Comparison of ENCODE assay signal across 8 cellular contexts in the genomic region with DNA sequence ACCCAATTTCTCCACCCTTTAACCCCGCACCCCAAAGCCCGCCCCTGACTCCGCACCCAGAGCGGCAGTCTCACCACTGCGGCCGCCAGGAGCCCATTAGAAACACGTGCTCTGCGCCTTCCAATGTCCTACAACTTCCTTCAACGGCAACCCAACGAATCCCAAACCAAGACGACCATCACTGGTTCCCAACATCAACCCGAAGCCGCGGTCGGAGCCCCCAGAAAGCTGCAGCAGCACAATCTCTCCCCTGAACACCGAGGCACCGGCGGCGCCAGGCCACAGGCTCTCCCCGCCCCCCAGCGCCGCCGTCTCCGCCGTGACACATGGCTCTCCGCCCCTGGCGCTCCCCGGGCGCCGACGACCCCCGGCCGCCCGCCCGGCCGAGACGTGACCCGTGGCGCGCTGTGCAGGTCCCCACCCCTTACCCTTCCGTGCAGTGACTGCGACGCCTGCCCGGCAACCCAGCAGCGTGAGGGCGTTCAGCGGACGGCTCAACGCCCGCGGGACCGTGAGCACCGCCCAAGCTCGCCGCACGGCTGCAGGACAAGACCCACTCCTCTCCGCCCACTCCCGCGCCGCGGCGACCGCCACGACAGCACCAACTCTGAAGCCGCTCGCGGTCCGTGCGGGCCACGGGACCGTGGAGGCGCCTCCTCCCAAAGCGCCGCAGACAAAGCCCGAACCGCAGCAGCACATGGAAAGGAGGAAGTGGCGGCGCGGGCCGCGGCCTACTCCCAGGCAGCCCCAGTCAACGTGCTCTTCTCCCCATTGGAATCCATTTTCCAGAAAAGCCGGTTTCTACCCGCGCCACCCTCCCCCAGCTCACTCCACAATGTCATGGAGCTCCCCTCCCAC. TPM values are rescaled to one million over a fixed set of nuclear protein-coding genes. Genes with fewer than 3 reads are reported as not detected.
DNase-seq lines count a peak whose midpoint lies in the region; ATAC-seq and TF ChIP-seq lines count a peak whose summit lies in the region.

No MANE protein-coding gene starts in this region.

- CTCF ChIA-PET in HCT116 (lab: Charles Lee) (interaction anchor here (1.9 kb wide), 1 partner anchor 18 kb away, joined by 10 read pairs; no protein-coding TSS in a partner anchor), RWPE1 (lab: Yijun Ruan, JAX) (no interaction called here)

- TF ChIP-seq RAD21 in HCT116 (IDR thresholded peaks at IDR 0.05; ENCODE audit: low read depth), result no peak

- no peak for ATAC-seq in HCT116
- ATAC-seq in foreskin keratinocyte, result peak; percentile 4
- ATAC-seq in HG03139 (IDR thresholded peaks at IDR 0.05; ENCODE audit: unreplicated experiment), result no peak

- peak overlapping the region; percentile 99 for H3K4me3 ChIP-seq in AG10803 (ENCODE audit: low read length)
- H3K4me3 ChIP-seq in HCT116 (replicated peaks in 1 of 2; ENCODE audit: low read depth in 1 of 2, low read length in 2 of 2), result peak overlapping the region; percentile 98 to 99
- peak overlapping the region; percentile 94 for H3K4me3 ChIP-seq in neuron (ENCODE audit: low read length)
- H3K4me3 ChIP-seq in stomach smooth muscle (ENCODE audit: low read length in 2 of 2), result peak overlapping the region; percentile 78 to 98

- no peaks in the 10 kb centered on the region for H3K27me3 ChIP-seq in HCT116 (ENCODE audit: insufficient read depth, low read length)
- H3K27me3 ChIP-seq in foreskin keratinocyte, result no peaks in the 10 kb centered on the region
- no peaks in the 10 kb centered on the region for H3K27me3 ChIP-seq in neuron (ENCODE audit: insufficient read depth, low read length)
- H3K27me3 ChIP-seq in stomach smooth muscle (ENCODE audit: control insufficient read depth in 1 of 2, insufficient read depth in 2 of 2, low read length in 2 of 2), result no peaks in the 10 kb centered on the region

- H3K27ac ChIP-seq in HCT116 (ENCODE audit: low read depth, low read length) (peak overlapping the region; percentile 99), RWPE1 (peak overlapping the region; percentile 100), foreskin keratinocyte (peak overlapping the region; percentile 93), stomach smooth muscle (ENCODE audit: low read length) (peak overlapping the region; percentile 99)

- POLR2A ChIA-PET in HCT116 (lab: Charles Lee), result interaction anchor here (0.7 to 8.5 kb wide), 9 partner anchors 11 to 192 kb away, joined by 3 to 192 read pairs (median 5); a partner anchor contains a TSS
- POLR2A ChIA-PET in RWPE1 (lab: Yijun Ruan, JAX; ENCODE audit: low non-redundant PET), result interaction anchor here (0.5 to 2.9 kb wide), 6 partner anchors 10 to 40 kb away, joined by 3 to 37 read pairs (median 5); no protein-coding TSS in a partner anchor

- H3K4me1 ChIP-seq in HCT116 (ENCODE audit: control insufficient read depth in 1 of 2, insufficient read depth in 2 of 2, low read length in 2 of 2) (peaks cover 9 to 35% of the 10 kb centered on the region in 2 experiments; a peak in 3 of 4 replicates), foreskin keratinocyte (peaks cover 22% of the 10 kb centered on the region), neuron (ENCODE audit: insufficient read depth, low read length) (peaks cover 22% of the 10 kb centered on the region), stomach smooth muscle (ENCODE audit: control insufficient read depth, insufficient read depth, low read length) (peaks cover 7% of the 10 kb centered on the region)

- H3K9me3 ChIP-seq in HCT116 (ENCODE audit: control insufficient read depth in 1 of 2, insufficient read depth in 1 of 2, low read depth in 1 of 2, low read length in 2 of 2), result no peaks in the 10 kb centered on the region
- H3K9me3 ChIP-seq in neuron (ENCODE audit: low read length), result no peaks in the 10 kb centered on the region
- H3K9me3 ChIP-seq in stomach smooth muscle (ENCODE audit: control insufficient read depth in 2 of 2, low read length in 2 of 2), result no peaks in the 10 kb centered on the region

- intact Hi-C loops in HCT116 (cut with micrococcal nuclease), result no loop called here

- peak overlapping the region; percentile 89 for H3K4me2 ChIP-seq in HCT116 (ENCODE audit: low read length)

- DNase-seq in AG10803 (ENCODE audit: low read depth) (peak; percentile 46), HCT116 (ENCODE audit: low read depth, low spot score) (no peak), RWPE1 (ENCODE audit: low spot score) (peak; percentile 18), foreskin keratinocyte (peak in 1 of 2 donors; percentile 14)
- DNase-seq in activated gamma-delta T cell treated with anti-CD3 and anti-CD28 coated beads, Interleukin-2, amount 50 U/mL, for 16 hours (ENCODE audit: low read depth), result peak; percentile 41

- H3K9ac ChIP-seq in HCT116 (ENCODE audit: low read length), result peak overlapping the region; percentile 100
- H3K9ac ChIP-seq in stomach smooth muscle (ENCODE audit: low read length in 2 of 2), result peak overlapping the region; percentile 89 to 94

- no TSS peak for BruUV-seq in HCT116 (replicated peaks; lab: Mats Ljungman, UMichigan)

- TF ChIP-seq POLR2A in HCT116 (IDR thresholded peaks at IDR 0.05; ENCODE audit: borderline replicate concordance, extremely low read depth, insufficient read depth, insufficient read length), result no peak

- H2AFZ ChIP-seq in HCT116 (ENCODE audit: low read depth, low read length, poor library complexity, severe bottlenecking), result no peak overlapping the region
- H2AFZ ChIP-seq in neuron (ENCODE audit: low read depth, low read length), result no peak overlapping the region

- H3K9me2 ChIP-seq in HCT116 (ENCODE audit: insufficient read depth), result no peaks in the 10 kb centered on the region

- H3K79me2 ChIP-seq in HCT116 (ENCODE audit: insufficient read depth, low read length), result peaks cover 59% of the 10 kb centered on the region

- RAD21 ChIA-PET in HCT116 (lab: Charles Lee; ENCODE audit: low non-redundant PET in 1 of 2, low total read pairs in 2 of 2, uncharacterized antibody in 2 of 2, unreplicated experiment in 2 of 2), result interaction anchor here in 1 of 2 experiments (0.6 to 1.2 kb wide), 2 partner anchors 36 to 44 kb away, joined by 3 to 5 read pairs; no protein-coding TSS in a partner anchor

- H3K36me3 ChIP-seq in HCT116 (ENCODE audit: control insufficient read depth in 1 of 2, insufficient read depth in 2 of 2, low read length in 2 of 2), result peaks cover 28 to 48% of the 10 kb centered on the region in 2 experiments
- H3K36me3 ChIP-seq in neuron (ENCODE audit: insufficient read depth, low read length), result peaks cover 40% of the 10 kb centered on the region
- H3K36me3 ChIP-seq in stomach smooth muscle (ENCODE audit: control insufficient read depth in 2 of 2, insufficient read depth in 2 of 2, low read length in 2 of 2), result peaks cover 2 to 9% of the 10 kb centered on the region in 2 donors

- TF ChIP-seq CTCF in AG10803 (conservative IDR thresholded peaks at IDR 0.05; ENCODE audit: low read length) (no peak), HCT116 (IDR thresholded peaks at IDR 0.05 in 2 of 3, conservative IDR thresholded peaks at IDR 0.05 in 1 of 3; ENCODE audit: borderline replicate concordance in 1 of 3, insufficient read depth in 1 of 3, low read depth in 2 of 3, low read length in 2 of 3) (no peak), RWPE1 (conservative IDR thresholded peaks at IDR 0.05; ENCODE audit: low read depth) (no peak), foreskin keratinocyte (conservative IDR thresholded peaks at IDR 0.05) (no peak)

- peaks cover 36% of the 10 kb centered on the region for H4K20me1 ChIP-seq in HCT116 (ENCODE audit: insufficient read depth)

TF ChIP-seq in HCT116, 20 proteins besides CTCF, POLR2A, EP300 and RAD21 (continues in another document):
- TF ChIP-seq CBX3 (IDR thresholded peaks at IDR 0.05; ENCODE audit: low read depth) (no peak), SRF (IDR thresholded peaks at IDR 0.05; ENCODE audit: low read depth) (no peak), FOSL1 (IDR thresholded peaks at IDR 0.05; ENCODE audit: low read depth) (no peak), EZH2 (IDR thresholded peaks at IDR 0.05) (no peak), ZFX (IDR thresholded peaks at IDR 0.05) (peak; percentile 67; the same call in 1 of the 2 replicates), POLR2AphosphoS5 (IDR thresholded peaks at IDR 0.05; ENCODE audit: low read depth, low read length) (no peak; the same call in none of the 2 replicates), CEBPB (IDR thresholded peaks at IDR 0.05; ENCODE audit: low read depth) (no peak), JUND (IDR thresholded peaks at IDR 0.05) (no peak)
- TF ChIP-seq, protein P1, sequence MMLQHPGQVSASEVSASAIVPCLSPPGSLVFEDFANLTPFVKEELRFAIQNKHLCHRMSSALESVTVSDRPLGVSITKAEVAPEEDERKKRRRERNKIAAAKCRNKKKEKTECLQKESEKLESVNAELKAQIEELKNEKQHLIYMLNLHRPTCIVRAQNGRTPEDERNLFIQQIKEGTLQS (IDR thresholded peaks at IDR 0.05), result no peak
- TF ChIP-seq, protein P2, sequence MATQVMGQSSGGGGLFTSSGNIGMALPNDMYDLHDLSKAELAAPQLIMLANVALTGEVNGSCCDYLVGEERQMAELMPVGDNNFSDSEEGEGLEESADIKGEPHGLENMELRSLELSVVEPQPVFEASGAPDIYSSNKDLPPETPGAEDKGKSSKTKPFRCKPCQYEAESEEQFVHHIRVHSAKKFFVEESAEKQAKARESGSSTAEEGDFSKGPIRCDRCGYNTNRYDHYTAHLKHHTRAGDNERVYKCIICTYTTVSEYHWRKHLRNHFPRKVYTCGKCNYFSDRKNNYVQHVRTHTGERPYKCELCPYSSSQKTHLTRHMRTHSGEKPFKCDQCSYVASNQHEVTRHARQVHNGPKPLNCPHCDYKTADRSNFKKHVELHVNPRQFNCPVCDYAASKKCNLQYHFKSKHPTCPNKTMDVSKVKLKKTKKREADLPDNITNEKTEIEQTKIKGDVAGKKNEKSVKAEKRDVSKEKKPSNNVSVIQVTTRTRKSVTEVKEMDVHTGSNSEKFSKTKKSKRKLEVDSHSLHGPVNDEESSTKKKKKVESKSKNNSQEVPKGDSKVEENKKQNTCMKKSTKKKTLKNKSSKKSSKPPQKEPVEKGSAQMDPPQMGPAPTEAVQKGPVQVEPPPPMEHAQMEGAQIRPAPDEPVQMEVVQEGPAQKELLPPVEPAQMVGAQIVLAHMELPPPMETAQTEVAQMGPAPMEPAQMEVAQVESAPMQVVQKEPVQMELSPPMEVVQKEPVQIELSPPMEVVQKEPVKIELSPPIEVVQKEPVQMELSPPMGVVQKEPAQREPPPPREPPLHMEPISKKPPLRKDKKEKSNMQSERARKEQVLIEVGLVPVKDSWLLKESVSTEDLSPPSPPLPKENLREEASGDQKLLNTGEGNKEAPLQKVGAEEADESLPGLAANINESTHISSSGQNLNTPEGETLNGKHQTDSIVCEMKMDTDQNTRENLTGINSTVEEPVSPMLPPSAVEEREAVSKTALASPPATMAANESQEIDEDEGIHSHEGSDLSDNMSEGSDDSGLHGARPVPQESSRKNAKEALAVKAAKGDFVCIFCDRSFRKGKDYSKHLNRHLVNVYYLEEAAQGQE (IDR thresholded peaks at IDR 0.05; ENCODE audit: low read depth), result no peak

RNA-seq across cellular contexts. Expression of a gene that starts 0.5 kb away (rescaled TPM):
- total RNA-seq in HCT116 (2021; ENCODE audit: unreplicated experiment), result 189 TPM
- 59.2 and 79.4 TPM in 2 replicates for polyA plus RNA-seq in HCT116 (2012)
- 120 and 142 TPM in 2 replicates for total RNA-seq in foreskin keratinocyte
- 57.1 and 72.5 TPM in 2 replicates for polyA plus RNA-seq in foreskin keratinocyte

RNA-seq across cellular contexts. Expression of a gene that starts 48.5 kb away (rescaled TPM):
- 84.8 TPM for total RNA-seq in HCT116 (2021; ENCODE audit: unreplicated experiment)
- 79.7 and 82.2 TPM in 2 replicates for polyA plus RNA-seq in HCT116 (2012)
- 66.9 and 73.6 TPM in 2 replicates for total RNA-seq in foreskin keratinocyte
- polyA plus RNA-seq in foreskin keratinocyte, result 55.2 and 60.2 TPM in 2 replicates
